ENCODE assay signal across 18 cellular contexts in the genomic region with DNA sequence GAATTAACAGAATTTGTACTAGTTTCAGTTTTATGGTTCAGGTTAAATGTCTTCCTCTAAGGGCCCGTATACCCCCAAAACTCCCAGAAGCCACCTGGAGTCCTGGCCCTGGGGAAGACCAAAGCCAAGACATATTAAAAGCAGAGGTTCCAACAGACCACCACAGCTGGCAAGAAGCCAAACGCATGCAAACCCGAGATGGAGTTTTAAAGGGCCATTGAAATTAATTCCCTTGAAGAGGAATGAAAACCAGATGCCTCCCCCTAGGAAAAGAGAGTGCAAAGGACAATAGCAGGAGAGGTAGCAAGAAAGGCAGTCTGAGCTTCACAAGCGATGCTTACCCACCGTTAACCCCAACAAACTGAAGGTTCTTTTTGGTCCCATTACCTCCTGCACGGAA. TPM values are rescaled to one million over a fixed set of nuclear protein-coding genes. Genes with fewer than 3 reads are reported as not detected.
DNase-seq lines count a peak whose midpoint lies in the region; ATAC-seq and TF ChIP-seq lines count a peak whose summit lies in the region.
"Had no signal": no experiment of that assay in that cellular context is flagged by ENCODE, and none has a peak within 500 bp of the region (broad histone marks: within the 10 kb centered on the region; RNA-seq: fewer than 3 reads in every experiment).

No MANE protein-coding gene starts in this region.

- no peaks in the 10 kb centered on the region for H3K9me3 ChIP-seq in CD4-positive, CD25-positive, alpha-beta regulatory T cell (ENCODE audit: control insufficient read depth in 2 of 2, low read length in 2 of 2)
- no peaks in the 10 kb centered on the region for H3K9me3 ChIP-seq in PC-9 (ENCODE audit: insufficient read depth, low read depth)
- H3K9me3 ChIP-seq: MG63, ovary, tibial nerve had no signal

- peaks cover 3% of the 10 kb centered on the region for H3K36me3 Mint-ChIP-seq in CD4-positive, CD25-positive, alpha-beta regulatory T cell
- H3K36me3 Mint-ChIP-seq in mesothelial cell of epicardium (peaks cover 35% of the 10 kb centered on the region), endothelial cell (ENCODE audit: low read depth, unreplicated experiment) (peaks cover 4% of the 10 kb centered on the region)
- H3K36me3 Mint-ChIP-seq: memory B cell had no signal

- CTCF ChIA-PET in PC-9 (lab: Charles Lee): no interaction called here

- intact Hi-C loops in PC-9 (cut with micrococcal nuclease; ENCODE audit: unreplicated experiment): no loop called here

- no peaks in the 10 kb centered on the region for H4K20me1 ChIP-seq in PC-9 (ENCODE audit: insufficient read depth)

- no TSS peak for BruUV-seq in PC-9 (replicated peaks; lab: Mats Ljungman, UMichigan)

- no peaks in the 10 kb centered on the region for H3K36me3 ChIP-seq in CD4-positive, CD25-positive, alpha-beta regulatory T cell (ENCODE audit: control insufficient read depth, insufficient read depth, low read length)
- no peaks in the 10 kb centered on the region for H3K36me3 ChIP-seq in PC-9 (ENCODE audit: low read depth)
- H3K36me3 ChIP-seq: MG63, ovary had no signal

- no peak for TF ChIP-seq EP300 in Ishikawa (IDR thresholded peaks at IDR 0.05; ENCODE audit: borderline replicate concordance)

- H3F3A ChIP-seq in PC-9 (ENCODE audit: insufficient read depth, low read depth): no peaks in the 10 kb centered on the region; the same call in 1 of the 2 replicates

- no peak overlapping the region for H2AFZ ChIP-seq in PC-9

- in situ Hi-C loops in GM13977 (cut with MboI; ENCODE audit: low pct_unique_long_range_greater_than_20kb, low sequenced_read_pairs, unreplicated experiment): no loop called here

- H3K27ac Mint-ChIP-seq in CD4-positive, CD25-positive, alpha-beta regulatory T cell: peak overlapping the region; percentile 48 to 81 (median 68)
- H3K27ac Mint-ChIP-seq in mesothelial cell of epicardium (peak overlapping the region; percentile 90), endothelial cell (ENCODE audit: unreplicated experiment) (no peak overlapping the region)

- H3K27me3 Mint-ChIP-seq in CD4-positive, CD25-positive, alpha-beta regulatory T cell: no peaks in the 10 kb centered on the region
- H3K27me3 Mint-ChIP-seq in mesothelial cell of epicardium (ENCODE audit: low read depth): no peaks in the 10 kb centered on the region
- no peaks in the 10 kb centered on the region for H3K27me3 Mint-ChIP-seq in endothelial cell (ENCODE audit: unreplicated experiment)
- H3K27me3 Mint-ChIP-seq: activated CD8-positive, alpha-beta T cell treated with anti-CD3 and anti-CD28 coated beads for 36 hours; stimulated activated naive CD8-positive, alpha-beta T cell treated with anti-CD3 and anti-CD28 coated beads, Interleukin-15, amount 100 ng/mL, for 72 hours had no signal

- POLR2A ChIA-PET in PC-9 (lab: Charles Lee; ENCODE audit: unreplicated experiment): no interaction called here

- peaks cover 12 to 36% (median 15%) of the 10 kb centered on the region in 4 donors for H3K4me1 Mint-ChIP-seq in CD4-positive, CD25-positive, alpha-beta regulatory T cell
- peaks cover 40% of the 10 kb centered on the region for H3K4me1 Mint-ChIP-seq in mesothelial cell of epicardium
- peaks cover 18% of the 10 kb centered on the region for H3K4me1 Mint-ChIP-seq in endothelial cell (ENCODE audit: unreplicated experiment)

- no peak for ATAC-seq in CD4-positive, CD25-positive, alpha-beta regulatory T cell (ENCODE audit: low read depth in 2 of 2)

- H3K4me2 ChIP-seq in PC-9: 0 out of 2 replicates have a peak overlapping the region, but pooled peaks have one; percentile 6

- H3K4me3 ChIP-seq in CD4-positive, CD25-positive, alpha-beta regulatory T cell (ENCODE audit: low read depth, low read length): no peak overlapping the region
- H3K4me3 ChIP-seq in PC-9: no peak overlapping the region
- no peak overlapping the region for H3K4me3 ChIP-seq in coronary artery
- H3K4me3 ChIP-seq: MG63, ovary, tibial nerve had no signal

- no peaks in the 10 kb centered on the region for H3K27me3 ChIP-seq in CD4-positive, CD25-positive, alpha-beta regulatory T cell (ENCODE audit: control insufficient read depth, insufficient read depth, low read length)
- H3K27me3 ChIP-seq in PC-9 (ENCODE audit: insufficient read depth, low read depth): no peaks in the 10 kb centered on the region
- H3K27me3 ChIP-seq: MG63, ovary, tibial nerve had no signal

- no peak for TF ChIP-seq RAD21 in Ishikawa (IDR thresholded peaks at IDR 0.05; ENCODE audit: low read depth)

- DNase-seq in CD4-positive, CD25-positive, alpha-beta regulatory T cell: no peak
- DNase-seq in PC-9 (no peak), mesothelial cell of epicardium (ENCODE audit: low spot score in 2 of 2, unreplicated experiment in 2 of 2) (no peak), endothelial cell (ENCODE audit: low spot score) (no peak), GM13977 (ENCODE audit: low spot score) (no peak), coronary artery (ENCODE audit: low spot score) (no peak)
- DNase-seq in activated T-cell treated with anti-CD3 and anti-CD28 coated beads, Interleukin-2, amount 50 U/mL, for 1 hour: no peak
- DNase-seq: anterior cingulate cortex, dermis blood vessel endothelial cell, MG63, NCI-H2171 treated with DMSO at 0.1 percent for 48 hours, ovary had no signal

- TF ChIP-seq CTCF in PC-9 (conservative IDR thresholded peaks at IDR 0.05) (no peak), mesothelial cell of epicardium (IDR thresholded peaks at IDR 0.05; ENCODE audit: unreplicated experiment) (no peak), endothelial cell (IDR thresholded peaks at IDR 0.05; ENCODE audit: unreplicated experiment) (no peak), GM13977 (IDR thresholded peaks at IDR 0.05; ENCODE audit: extremely low read depth, insufficient read depth, missing control alignments) (no peak), coronary artery (IDR thresholded peaks at IDR 0.05) (no peak)

- no peak overlapping the region for H3K4me3 Mint-ChIP-seq in CD4-positive, CD25-positive, alpha-beta regulatory T cell
- no peak overlapping the region for H3K4me3 Mint-ChIP-seq in mesothelial cell of epicardium
- no peak overlapping the region for H3K4me3 Mint-ChIP-seq in endothelial cell (ENCODE audit: unreplicated experiment)
- H3K4me3 Mint-ChIP-seq: activated CD8-positive, alpha-beta T cell treated with anti-CD3 and anti-CD28 coated beads for 36 hours; stimulated activated naive CD8-positive, alpha-beta T cell treated with anti-CD3 and anti-CD28 coated beads, Interleukin-15, amount 100 ng/mL, for 72 hours had no signal

- peaks cover 18% of the 10 kb centered on the region for H3K4me1 ChIP-seq in CD4-positive, CD25-positive, alpha-beta regulatory T cell (ENCODE audit: control insufficient read depth, insufficient read depth, low read length, poor library complexity, severe bottlenecking)
- H3K4me1 ChIP-seq in PC-9 (replicated peaks; ENCODE audit: insufficient read depth): peaks cover 6% of the 10 kb centered on the region; the same call in 1 of the 2 replicates

- H3K9me2 ChIP-seq in PC-9 (ENCODE audit: insufficient read depth): no peaks in the 10 kb centered on the region

- H3K9me3 Mint-ChIP-seq in CD4-positive, CD25-positive, alpha-beta regulatory T cell: peaks cover 0 to 4% (median 0%) of the 10 kb centered on the region in 7 donors
- H3K9me3 Mint-ChIP-seq in mesothelial cell of epicardium: no peaks in the 10 kb centered on the region
- no peaks in the 10 kb centered on the region for H3K9me3 Mint-ChIP-seq in endothelial cell (ENCODE audit: unreplicated experiment)
- H3K9me3 Mint-ChIP-seq: memory B cell had no signal

- H3K27ac ChIP-seq in CD4-positive, CD25-positive, alpha-beta regulatory T cell (ENCODE audit: insufficient read depth, low read length, poor library complexity, severe bottlenecking): peak overlapping the region; percentile 30
- no peak overlapping the region for H3K27ac ChIP-seq in PC-9
- H3K27ac ChIP-seq in coronary artery: no peak overlapping the region
- H3K27ac ChIP-seq: ovary had no signal

- H3K79me2 ChIP-seq in PC-9 (ENCODE audit: low read depth): no peaks in the 10 kb centered on the region

TF ChIP-seq in Ishikawa, 13 proteins besides CTCF, POLR2A, EP300 and RAD21:
- TF ChIP-seq FOXM1 (IDR thresholded peaks at IDR 0.05; ENCODE audit: borderline replicate concordance, low read depth) (no peak), EGR1 (IDR thresholded peaks at IDR 0.05) (no peak), CEBPB (IDR thresholded peaks at IDR 0.05) (no peak), ZBTB7A (IDR thresholded peaks at IDR 0.05; ENCODE audit: low read depth) (no peak), NFIC (IDR thresholded peaks at IDR 0.05) (0 out of 2 replicates have a peak, but pooled peaks have one; percentile 11)
- TF ChIP-seq, protein P1, sequence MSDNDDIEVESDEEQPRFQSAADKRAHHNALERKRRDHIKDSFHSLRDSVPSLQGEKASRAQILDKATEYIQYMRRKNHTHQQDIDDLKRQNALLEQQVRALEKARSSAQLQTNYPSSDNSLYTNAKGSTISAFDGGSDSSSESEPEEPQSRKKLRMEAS (IDR thresholded peaks at IDR 0.05): no peak

RNA-seq across cellular contexts. Expression of a gene that starts 48.1 kb away (rescaled TPM):
- not detected for total RNA-seq in CD4-positive, CD25-positive, alpha-beta regulatory T cell
- polyA plus RNA-seq in CD4-positive, CD25-positive, alpha-beta regulatory T cell: not detected
- 1.7 and 2.0 TPM in 2 replicates for total RNA-seq in PC-9 (2021)
- 34.3 to 36.5 TPM (median 35.2 TPM) in 3 replicates for total RNA-seq in mesothelial cell of epicardium
- total RNA-seq in endothelial cell (ENCODE audit: unreplicated experiment): 1.4 TPM
- total RNA-seq: activated CD8-positive, alpha-beta T cell treated with anti-CD3 and anti-CD28 coated beads for 36 hours; dermis blood vessel endothelial cell; H4 had no signal

Comparison
In these comparisons a context has a peak if more than half of its experiments do, and no peak if none do; other contexts are left out.
1. RNA of a gene that starts 48.1 kb away (total RNA-seq): 34.3 to 36.5 TPM in mesothelial cell of epicardium; 1.7 to 2.0 TPM in PC-9, 1.4 TPM in endothelial cell (single experiment) and not detected in CD4-positive, CD25-positive, alpha-beta regulatory T cell (single experiment); every median in the first group is over 10 times any median in the second.